Comparison of ENCODE assay signal across 2 cellular contexts in genomic region chr9:83962165-83962564, GRCh38.
TF ChIP-seq lines count a peak whose summit lies in the region.

No MANE protein-coding gene starts in this region.

TF ChIP-seq in Ishikawa, 13 proteins besides CTCF, POLR2A, EP300 and RAD21:
- no peak for TF ChIP-seq TAF1 (IDR thresholded peaks at IDR 0.05; ENCODE audit: low read depth)
- TF ChIP-seq USF1 (IDR thresholded peaks at IDR 0.05), result no peak
- no peak for TF ChIP-seq MAX (IDR thresholded peaks at IDR 0.05)
- peak; percentile 58 for TF ChIP-seq CEBPB (IDR thresholded peaks at IDR 0.05)
- TF ChIP-seq EGR1 (IDR thresholded peaks at IDR 0.05), result no peak
- TF ChIP-seq TEAD4 (IDR thresholded peaks at IDR 0.05), result no peak
- no peak for TF ChIP-seq YY1 (IDR thresholded peaks at IDR 0.05; ENCODE audit: low read depth)
- no peak for TF ChIP-seq TCF12 (IDR thresholded peaks at IDR 0.05; ENCODE audit: low read depth)
- TF ChIP-seq NFIC (IDR thresholded peaks at IDR 0.05), result 0 out of 2 replicates have a peak, but pooled peaks have one; percentile 21

TF ChIP-seq in K562, 482 proteins besides CTCF, POLR2A, EP300 and RAD21:
- TF ChIP-seq MEF2D (tag; conservative IDR thresholded peaks at IDR 0.05; ENCODE audit: low read depth) (no peak), SMARCC2 (IDR thresholded peaks at IDR 0.05; ENCODE audit: low read depth) (no peak), ATF1 (CRISPR knock-in tag; IDR thresholded peaks at IDR 0.05) (no peak), ATF1 (tag; IDR thresholded peaks at IDR 0.05) (no peak), PCBP1 (IDR thresholded peaks at IDR 0.05; ENCODE audit: low read depth, low read length, poor library complexity, severe bottlenecking) (no peak), ZNF282 (CRISPR knock-in tag; IDR thresholded peaks at IDR 0.05) (no peak), MCM2 (IDR thresholded peaks at IDR 0.05; ENCODE audit: low read depth) (no peak), CEBPG (CRISPR knock-in tag; IDR thresholded peaks at IDR 0.05) (peak; percentile 53), CEBPG (tag; conservative IDR thresholded peaks at IDR 0.05 in 1 of 2, IDR thresholded peaks at IDR 0.05 in 1 of 2) (peak; percentile 62 to 86), SRSF7 (optimal IDR thresholded peaks at IDR 0.05; ENCODE audit: low read depth, low read length) (no peak), PHF8 (IDR thresholded peaks at IDR 0.05; ENCODE audit: borderline replicate concordance, low read length) (no peak), DIDO1 (tag; IDR thresholded peaks at IDR 0.05; ENCODE audit: low read depth) (no peak)
- TF ChIP-seq, protein P1, sequence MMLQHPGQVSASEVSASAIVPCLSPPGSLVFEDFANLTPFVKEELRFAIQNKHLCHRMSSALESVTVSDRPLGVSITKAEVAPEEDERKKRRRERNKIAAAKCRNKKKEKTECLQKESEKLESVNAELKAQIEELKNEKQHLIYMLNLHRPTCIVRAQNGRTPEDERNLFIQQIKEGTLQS (IDR thresholded peaks at IDR 0.05), result peak; percentile 81
- TF ChIP-seq, protein P1 (CRISPR knock-in tag; conservative IDR thresholded peaks at IDR 0.05), result no peak
- TF ChIP-seq, protein P2, sequence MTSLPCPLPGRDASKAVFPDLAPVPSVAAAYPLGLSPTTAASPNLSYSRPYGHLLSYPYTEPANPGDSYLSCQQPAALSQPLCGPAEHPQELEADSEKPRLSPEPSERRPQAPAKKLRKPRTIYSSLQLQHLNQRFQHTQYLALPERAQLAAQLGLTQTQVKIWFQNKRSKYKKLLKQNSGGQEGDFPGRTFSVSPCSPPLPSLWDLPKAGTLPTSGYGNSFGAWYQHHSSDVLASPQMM (CRISPR knock-in tag; IDR thresholded peaks at IDR 0.05), result no peak
- TF ChIP-seq, protein P3, sequence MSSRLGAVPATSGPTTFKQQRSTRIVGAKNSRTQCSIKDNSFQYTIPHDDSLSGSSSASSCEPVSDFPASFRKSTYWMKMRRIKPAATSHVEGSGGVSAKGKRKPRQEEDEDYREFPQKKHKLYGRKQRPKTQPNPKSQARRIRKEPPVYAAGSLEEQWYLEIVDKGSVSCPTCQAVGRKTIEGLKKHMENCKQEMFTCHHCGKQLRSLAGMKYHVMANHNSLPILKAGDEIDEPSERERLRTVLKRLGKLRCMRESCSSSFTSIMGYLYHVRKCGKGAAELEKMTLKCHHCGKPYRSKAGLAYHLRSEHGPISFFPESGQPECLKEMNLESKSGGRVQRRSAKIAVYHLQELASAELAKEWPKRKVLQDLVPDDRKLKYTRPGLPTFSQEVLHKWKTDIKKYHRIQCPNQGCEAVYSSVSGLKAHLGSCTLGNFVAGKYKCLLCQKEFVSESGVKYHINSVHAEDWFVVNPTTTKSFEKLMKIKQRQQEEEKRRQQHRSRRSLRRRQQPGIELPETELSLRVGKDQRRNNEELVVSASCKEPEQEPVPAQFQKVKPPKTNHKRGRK (tag; IDR thresholded peaks at IDR 0.05), result no peak
